Comparison of ENCODE assay signal across 8 cellular contexts in genomic region chr20:3045816-3046676, GRCh38. TPM values are rescaled to one million over a fixed set of nuclear protein-coding genes. Genes with fewer than 3 reads are reported as not detected.
DNase-seq lines count a peak whose midpoint lies in the region; ATAC-seq, FAIRE-seq and TF ChIP-seq lines count a peak whose summit lies in the region.

Gene MRPS26, plus strand, starts transcription at chr20:3046052. Its CDS starts 17 bp downstream, at chr20:3046069.

- intact Hi-C loops in natural killer cell (cut with micrococcal nuclease) = no loop called here

- peak within 1 kb of the TSS; percentile 67 for H3K27ac ChIP-seq in HUES48 (ENCODE audit: low read depth, low read length)

- peaks cover 21% of the 10 kb centered on the region for H3K4me1 ChIP-seq in HUES48 (ENCODE audit: control insufficient read depth, insufficient read depth, low read length)

- H3K27me3 ChIP-seq in HUES48 (ENCODE audit: control insufficient read depth, insufficient read depth, low read length) = no peaks in the 10 kb centered on the region

- no peaks in the 10 kb centered on the region for H3K9me3 ChIP-seq in HUES48 (ENCODE audit: control insufficient read depth, insufficient read depth, low read length)

- peak within 1 kb of the TSS; percentile 77 to 86 for H3K27ac Mint-ChIP-seq in natural killer cell

- H3K4me3 ChIP-seq in HUES48 (ENCODE audit: low read depth, low read length) (peak within 1 kb of the TSS; percentile 95), fibroblast of mammary gland (ENCODE audit: control insufficient read depth, low read depth, low read length) (peak within 1 kb of the TSS; percentile 72)

- TF ChIP-seq CTCF in fibroblast of mammary gland (conservative IDR thresholded peaks at IDR 0.05; ENCODE audit: control insufficient read depth, insufficient read depth, low read depth, low read length) (no peak), natural killer cell (IDR thresholded peaks at IDR 0.05) (no peak)

- FAIRE-seq in RCC 7860 (lab: Jason Lieb, UNC) = no peak

- H3K4me3 Mint-ChIP-seq in natural killer cell = peak within 1 kb of the TSS; percentile 87

- no peaks in the 10 kb centered on the region for H3K27me3 Mint-ChIP-seq in natural killer cell (ENCODE audit: low read depth in 2 of 2)

- peak; percentile 58 for DNase-seq in DMS 273 treated with DMSO at 0.1 percent for 48 hours (lab: John Stamatoyannopoulos, UW)
- peak; percentile 58 for DNase-seq in RCC 7860 (ENCODE audit: low spot score)
- DNase-seq in activated T-helper 1 cell treated with anti-CD3 and anti-CD28 coated beads, Interleukin-2, amount 50 U/mL, for 16 hours (ENCODE audit: low read depth in 1 of 2, low spot score in 1 of 2) = peak; percentile 53 to 67
- DNase-seq in fibroblast of mammary gland (ENCODE audit: low read depth) = peak; percentile 77
- peak; percentile 77 for DNase-seq in natural killer cell
- peak; percentile 48 to 81 (median 68) for DNase-seq in stimulated activated naive CD4-positive, alpha-beta T cell (lab: John Stamatoyannopoulos, UW)

- peak; percentile 89 for ATAC-seq in GM21381 (IDR thresholded peaks at IDR 0.05; ENCODE audit: unreplicated experiment)
- peak; percentile 84 to 95 (median 89) for ATAC-seq in natural killer cell

- H3K4me1 Mint-ChIP-seq in natural killer cell = peaks cover 13 to 26% of the 10 kb centered on the region in 2 donors

- H3K36me3 Mint-ChIP-seq in natural killer cell = no peaks in the 10 kb centered on the region

- H3K36me3 ChIP-seq in HUES48 (ENCODE audit: control insufficient read depth, insufficient read depth, low read length) = peaks cover 27% of the 10 kb centered on the region

- peak within 1 kb of the TSS; percentile 86 for H3K9ac ChIP-seq in HUES48 (ENCODE audit: low read depth, low read length)

- H3K9me3 Mint-ChIP-seq in natural killer cell = no peaks in the 10 kb centered on the region

RNA-seq across cellular contexts. Expression of gene MRPS26, which starts in this region (rescaled TPM):
- 10 to 100 TPM; 17.5 to 21.3 (median 19.1) TPM for total RNA-seq in natural killer cell

Comparison
In these comparisons a context has a peak if more than half of its experiments do, and no peak if none do; other contexts are left out.
1. Peak in every context shown above with its lines: DNase-seq, ATAC-seq, H3K4me3 ChIP-seq and H3K27ac ChIP-seq.